In genomic region chr10:32104622-32105509, GRCh38 we compare ENCODE assay signal across 19 cellular contexts. TPM values are rescaled to one million over a fixed set of nuclear protein-coding genes. Genes with fewer than 3 reads are reported as not detected.
DNase-seq lines count a peak whose midpoint lies in the region; ATAC-seq and TF ChIP-seq lines count a peak whose summit lies in the region.
"Had no signal": no experiment of that assay in that cellular context is flagged by ENCODE, and none has a peak within 500 bp of the region (broad histone marks: within the 10 kb centered on the region; RNA-seq: fewer than 3 reads in every experiment).

No MANE protein-coding gene starts in this region.

- intact Hi-C loops in CD14-positive monocyte (cut with micrococcal nuclease) = no loop called here
- intact Hi-C loops in stomach (cut with DNase I; ENCODE audit: low total_unique reads) = no loop called here

- H3K4me3 ChIP-seq in LNCaP clone FGC (ENCODE audit: low read depth, low read length) (0 out of 2 replicates have a peak overlapping the region, but pooled peaks have one; percentile 5), coronary artery (no peak overlapping the region), retinal pigment epithelial cell (ENCODE audit: low read length) (no peak overlapping the region), stomach (no peak overlapping the region)
- H3K4me3 ChIP-seq: BLaER1, Peyer's patch had no signal

- no peak overlapping the region for H3K4me3 Mint-ChIP-seq in CD14-positive monocyte
- H3K4me3 Mint-ChIP-seq: activated B cell treated with CpG ODN at 0.5 μM for 24 hours; activated T-helper 17 cell treated with anti-CD3 and anti-CD28 coated beads, Interleukin-2, amount 50 U/mL, for 72 hours; naive thymus-derived CD4-positive, alpha-beta T cell had no signal

- peak overlapping the region; percentile 0 to 31 for H3K27ac ChIP-seq in coronary artery
- H3K27ac ChIP-seq in stomach = no peak overlapping the region
- H3K27ac ChIP-seq: BLaER1 had no signal

- TF ChIP-seq CTCF in LNCaP clone FGC (IDR thresholded peaks at IDR 0.05; ENCODE audit: control insufficient read depth, extremely low read depth, insufficient read depth) (no peak), coronary artery (IDR thresholded peaks at IDR 0.05) (no peak), retinal pigment epithelial cell (conservative IDR thresholded peaks at IDR 0.05; ENCODE audit: low read depth, low read length) (no peak), CD14-positive monocyte (IDR thresholded peaks at IDR 0.05) (no peak), stomach (IDR thresholded peaks at IDR 0.05) (no peak)

- H3K4me1 Mint-ChIP-seq in CD14-positive monocyte = peaks cover 9% of the 10 kb centered on the region
- H3K4me1 Mint-ChIP-seq: activated B cell treated with CpG ODN at 0.5 μM for 24 hours; activated T-helper 17 cell treated with anti-CD3 and anti-CD28 coated beads, Interleukin-2, amount 50 U/mL, for 72 hours had no signal

- 69 to 77% (median 72%) methylated on average over 5 of the region's 5 CpGs for WGBS in stomach, 5 donors

- H3K9me3 Mint-ChIP-seq in CD14-positive monocyte = peaks cover 0 to 9% (median 4%) of the 10 kb centered on the region in 7 donors
- H3K9me3 Mint-ChIP-seq: activated B cell treated with CpG ODN at 0.5 μM for 24 hours; activated T-helper 17 cell treated with anti-CD3 and anti-CD28 coated beads, Interleukin-2, amount 50 U/mL, for 72 hours; naive thymus-derived CD4-positive, alpha-beta T cell had no signal

- no peaks in the 10 kb centered on the region for H3K36me3 ChIP-seq in stomach
- H3K36me3 ChIP-seq: BLaER1, Peyer's patch had no signal

- no peaks in the 10 kb centered on the region for H3K27me3 ChIP-seq in stomach
- H3K27me3 ChIP-seq: BLaER1, Peyer's patch had no signal

- no peaks in the 10 kb centered on the region for H3K9me3 ChIP-seq in stomach
- H3K9me3 ChIP-seq: Peyer's patch had no signal

- H3K4me1 ChIP-seq in stomach = peaks cover 5 to 23% (median 10%) of the 10 kb centered on the region in 4 donors
- H3K4me1 ChIP-seq: BLaER1, Peyer's patch had no signal

- no peak for ATAC-seq in HG02678 (IDR thresholded peaks at IDR 0.05; ENCODE audit: unreplicated experiment)
- ATAC-seq: activated T-helper 17 cell treated with anti-CD3 and anti-CD28 coated beads, Interleukin-2, amount 50 U/mL, for 72 hours; naive thymus-derived CD4-positive, alpha-beta T cell had no signal

- DNase-seq in COLO829 (ENCODE audit: low spot score) (peak; percentile 56), LNCaP clone FGC (ENCODE audit: low read depth) (peak; percentile 25), coronary artery (ENCODE audit: low spot score) (no peak), retinal pigment epithelial cell (ENCODE audit: low read depth) (peak; percentile 66), NCI-H774 (lab: John Stamatoyannopoulos, UW) (no peak), CD14-positive monocyte (ENCODE audit: low spot score) (no peak), stomach (no peak)
- DNase-seq: activated B cell treated with CpG ODN at 0.5 μM for 24 hours; activated CD8-positive, alpha-beta memory T cell treated with anti-CD3 and anti-CD28 coated beads for 24 hours; amygdala; naive thymus-derived CD4-positive, alpha-beta T cell; NCI-H82; Peyer's patch; substantia nigra; SW 1271 had no signal

- TF ChIP-seq POLR2A in stomach (IDR thresholded peaks at IDR 0.05) = no peak

- H3K27ac Mint-ChIP-seq in CD14-positive monocyte = no peak overlapping the region
- H3K27ac Mint-ChIP-seq: activated B cell treated with CpG ODN at 0.5 μM for 24 hours; activated T-helper 17 cell treated with anti-CD3 and anti-CD28 coated beads, Interleukin-2, amount 50 U/mL, for 72 hours had no signal

- H3K27me3 Mint-ChIP-seq in CD14-positive monocyte (ENCODE audit: low read depth in 3 of 3) = peaks cover 2 to 3% (median 3%) of the 10 kb centered on the region in 3 donors
- H3K27me3 Mint-ChIP-seq: progenitor cell of endocrine pancreas had no signal

- no peak for TF ChIP-seq EP300 in stomach (IDR thresholded peaks at IDR 0.05)

- no peaks in the 10 kb centered on the region for H3K36me3 Mint-ChIP-seq in CD14-positive monocyte
- H3K36me3 Mint-ChIP-seq: naive thymus-derived CD4-positive, alpha-beta T cell had no signal

RNA-seq across cellular contexts. Expression of gene KIF5B, which starts 48.6 kb away (rescaled TPM):
- 10 to 100 TPM; 18.9 to 32.9 TPM for polyA plus RNA-seq in CD14-positive monocyte
- total RNA-seq in stomach = 100 to 1,000 TPM in 2 of 5 donors, 10 to 100 TPM in 3; 61.8 to 145 (median 71.4) TPM
- polyA plus RNA-seq in stomach = 10 to 100 TPM; 25.1 to 48.3 (median 45.1) TPM

Comparison
In these comparisons a context has a peak if more than half of its experiments do, and no peak if none do; other contexts are left out.
1. DNase-seq: peak in COLO829 (single experiment), LNCaP clone FGC (single experiment) and retinal pigment epithelial cell (single experiment); none in coronary artery (single experiment), NCI-H774 (single experiment), CD14-positive monocyte (single experiment) and stomach (single experiment).
2. H3K27ac ChIP-seq: peak in coronary artery (2 of 2); none in stomach (0 of 5).